ENCODE assay signal across 9 cellular contexts in the genomic region with DNA sequence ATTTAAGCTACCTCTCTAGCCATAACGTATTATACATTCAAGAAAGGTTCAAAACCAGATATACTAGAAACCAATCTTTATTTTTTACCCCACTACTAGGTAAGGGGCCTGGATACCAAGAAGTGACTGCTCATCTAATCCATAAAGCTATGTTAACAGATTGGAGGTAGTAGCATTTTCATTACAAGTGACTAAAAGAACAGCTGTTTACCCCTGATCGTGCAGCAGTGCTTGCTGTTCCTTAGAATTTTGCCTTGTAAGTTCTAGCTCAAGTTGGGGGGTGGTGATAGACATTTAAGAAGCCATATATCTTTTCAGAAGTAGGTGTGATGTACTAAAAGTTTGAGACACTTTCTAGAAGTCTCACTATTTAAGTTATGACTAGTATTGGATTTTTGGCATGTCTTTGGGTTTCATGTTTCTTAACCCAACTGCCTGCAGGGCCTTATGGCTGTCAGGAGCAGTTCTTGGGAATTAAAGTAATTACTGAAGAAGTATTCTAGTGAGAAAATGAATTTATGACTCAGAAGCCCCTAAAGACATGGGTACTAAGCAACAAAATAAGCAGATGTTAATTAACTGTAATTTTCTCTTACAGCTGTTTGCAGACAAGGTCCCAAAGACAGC. TPM values are rescaled to one million over a fixed set of nuclear protein-coding genes. Genes with fewer than 3 reads are reported as not detected.
DNase-seq lines count a peak whose midpoint lies in the region; ATAC-seq, FAIRE-seq and TF ChIP-seq lines count a peak whose summit lies in the region.
"Had no signal": no experiment of that assay in that cellular context is flagged by ENCODE, and none has a peak within 500 bp of the region (broad histone marks: within the 10 kb centered on the region; RNA-seq: fewer than 3 reads in every experiment).

No MANE protein-coding gene starts in this region.

- peaks cover 7 to 43% (median 17%) of the 10 kb centered on the region in 3 donors for H3K4me1 ChIP-seq in esophagus squamous epithelium

- TF ChIP-seq POLR2A in GM12892 (IDR thresholded peaks at IDR 0.05; ENCODE audit: low read depth, low read length) (peak; percentile 50; the same call in 1 of the 2 replicates), esophagus squamous epithelium (IDR thresholded peaks at IDR 0.05) (no peak), lower leg skin (IDR thresholded peaks at IDR 0.05) (no peak)

- 3 to 5% methylated on average over 2 of the region's 2 CpGs for WGBS in esophagus squamous epithelium, 2 donors
- 14% methylated on average over 2 of the region's 2 CpGs for WGBS in lower leg skin, 2 donors

- intact Hi-C loops in esophagus squamous epithelium (cut with DNase I) (no loop called here), lower leg skin (cut with DNase I; ENCODE audit: low total_unique reads) (no loop called here)

- H3K9ac ChIP-seq in SK-N-MC (ENCODE audit: insufficient read length): peak overlapping the region; percentile 94

- H3K4me3 ChIP-seq in SK-N-MC (peak overlapping the region; percentile 81), esophagus squamous epithelium (peak overlapping the region; percentile 62 to 89 (median 74)), retinal pigment epithelial cell (ENCODE audit: low read length) (peak overlapping the region; percentile 67), lower leg skin (ENCODE audit: low read depth, poor library complexity, severe bottlenecking) (no peak overlapping the region)

- ATAC-seq in HG02870 (IDR thresholded peaks at IDR 0.05; ENCODE audit: unreplicated experiment) (no peak), HG02763 (IDR thresholded peaks at IDR 0.05; ENCODE audit: unreplicated experiment) (no peak)

- no peaks in the 10 kb centered on the region for H3K27me3 ChIP-seq in esophagus squamous epithelium

- no peaks in the 10 kb centered on the region for H3K9me3 ChIP-seq in SK-N-MC (ENCODE audit: low read depth, low read length)
- H3K9me3 ChIP-seq in esophagus squamous epithelium: no peaks in the 10 kb centered on the region

- H3K36me3 ChIP-seq in SK-N-MC (ENCODE audit: insufficient read depth, low read length): peaks cover 65% of the 10 kb centered on the region
- peaks cover 28 to 54% (median 32%) of the 10 kb centered on the region in 3 donors for H3K36me3 ChIP-seq in esophagus squamous epithelium

- TF ChIP-seq CTCF in esophagus squamous epithelium (IDR thresholded peaks at IDR 0.05) (no peak), retinal pigment epithelial cell (conservative IDR thresholded peaks at IDR 0.05; ENCODE audit: low read depth, low read length) (no peak), lower leg skin (IDR thresholded peaks at IDR 0.05) (no peak)

- DNase-seq in GM12892 (ENCODE audit: insufficient read length) (no peak), SK-N-MC (ENCODE audit: low read depth, low spot score) (no peak), esophagus squamous epithelium (lab: John Stamatoyannopoulos, UW) (no peak), retinal pigment epithelial cell (ENCODE audit: low read depth) (no peak), lower leg skin (ENCODE audit: low spot score in 2 of 2) (no peak), NCI-H226 (no peak)
- DNase-seq: islet precursor cell had no signal

- H3K27ac ChIP-seq in SK-N-MC (peak overlapping the region; percentile 54), esophagus squamous epithelium (peak overlapping the region; percentile 95 to 99 (median 98))

- peak; percentile 54 for FAIRE-seq in GM12892 (lab: Jason Lieb, UNC)

RNA-seq across cellular contexts. Expression of gene PPIA, which starts 2.3 kb away (rescaled TPM):
- polyA plus RNA-seq in GM12892 (2012; ENCODE audit: missing spikeins): 3,328 TPM
- total RNA-seq in esophagus squamous epithelium (1,000 to 10,000 TPM; 1,726 to 3,682 (median 2,875) TPM), lower leg skin (1,000 to 10,000 TPM; 1,809 to 2,568 (median 2,150) TPM)

RNA-seq across cellular contexts. Expression of gene H2AZ2, which starts 49.1 kb away (rescaled TPM):
- polyA plus RNA-seq in GM12892 (2012; ENCODE audit: missing spikeins): 149 TPM
- 100 to 1,000 TPM in 2 of 4 donors, 10 to 100 TPM in 2; 65.2 to 124 (median 99.8) TPM for total RNA-seq in esophagus squamous epithelium
- total RNA-seq in lower leg skin: 10 to 100 TPM; 62.8 to 83.8 (median 70.1) TPM

RNA-seq across cellular contexts. Expression of gene ZMIZ2, which starts 50.1 kb away (rescaled TPM):
- polyA plus RNA-seq in GM12892 (2012; ENCODE audit: missing spikeins): 56.1 TPM
- total RNA-seq in esophagus squamous epithelium: 10 to 100 TPM in 3 of 4 donors, 1 to 10 TPM in 1; 6.9 to 25.4 (median 18.3) TPM
- total RNA-seq in lower leg skin: 10 to 100 TPM; 21.1 to 36.0 (median 24.7) TPM
